16 cellular contexts compared by ENCODE assay signal in the genomic region with DNA sequence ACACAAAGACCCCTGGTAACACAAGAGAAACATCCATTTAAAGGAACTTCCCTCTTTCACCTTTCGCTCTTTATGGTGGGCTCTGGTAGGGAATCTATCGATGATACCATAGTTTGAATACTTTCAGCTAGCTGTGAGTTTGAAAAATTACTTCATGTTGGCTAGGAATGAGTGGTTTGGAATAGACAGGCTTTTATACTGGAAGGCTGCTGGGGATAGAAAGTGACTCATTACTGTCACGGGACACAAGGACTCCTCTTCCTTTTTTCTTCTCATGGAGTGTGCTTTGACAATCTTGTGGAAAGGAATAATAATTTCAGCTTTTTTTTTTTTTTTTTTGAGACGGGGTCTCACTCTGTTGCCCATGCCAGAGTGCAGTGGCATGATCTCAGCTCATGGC.
DNase-seq lines count a peak whose midpoint lies in the region; ATAC-seq and FAIRE-seq lines count a peak whose summit lies in the region.
"Had no signal": no experiment of that assay in that cellular context is flagged by ENCODE, and none has a peak within 500 bp of the region (broad histone marks: within the 10 kb centered on the region; RNA-seq: fewer than 3 reads in every experiment).

No MANE protein-coding gene starts in this region.

- no peak overlapping the region for H3K4me2 ChIP-seq in GM23248 (ENCODE audit: unreplicated experiment)

- peak overlapping the region; percentile 86 for H3K27ac ChIP-seq in GM23248
- no peak overlapping the region for H3K27ac ChIP-seq in effector memory CD4-positive, alpha-beta T cell (ENCODE audit: insufficient read depth, low read length, poor library complexity, severe bottlenecking)

- no peak overlapping the region for H3K4me3 ChIP-seq in GM23248
- H3K4me3 ChIP-seq in effector memory CD4-positive, alpha-beta T cell (ENCODE audit: insufficient read depth, low read depth, low read length, poor library complexity, severe bottlenecking), result no peak overlapping the region

- no peaks in the 10 kb centered on the region for H3K9me2 ChIP-seq in GM23248 (ENCODE audit: insufficient read depth)

- DNase-seq in A172 (ENCODE audit: low spot score) (peak; percentile 59), GM23248 (peak; percentile 88), amniotic epithelial cell (ENCODE audit: low read depth) (peak; percentile 39), left ventricle myocardium superior (no peak), NOMO-1 treated with DMSO at 0.1 percent for 48 hours (lab: John Stamatoyannopoulos, UW; ENCODE audit: unreplicated experiment) (no peak), RCC 7860 (ENCODE audit: low spot score) (no peak)
- no peak for DNase-seq in effector memory CD4-positive, alpha-beta T cell
- DNase-seq: activated CD4-positive, alpha-beta T cell treated with anti-CD3 and anti-CD28 coated beads for 36 hours; activated gamma-delta T cell treated with Interleukin-2 at 50 U/mL for 16 hours; islet precursor cell; NCI-H2107; NCI-H526; OCI-M1; stimulated activated CD4-positive, alpha-beta T cell treated with anti-CD3 and anti-CD28 coated beads, Interleukin-15, amount 100 ng/mL, for 24 hours had no signal

- no peak overlapping the region for H2AFZ ChIP-seq in GM23248

- H4K20me1 ChIP-seq in GM23248 (ENCODE audit: insufficient read depth), result no peaks in the 10 kb centered on the region

- ATAC-seq in left ventricle myocardium superior (peak; percentile 61), GM19351 (IDR thresholded peaks at IDR 0.05; ENCODE audit: unreplicated experiment) (no peak)
- ATAC-seq: activated CD4-positive, alpha-beta T cell treated with anti-CD3 and anti-CD28 coated beads for 36 hours had no signal

- peaks cover 71% of the 10 kb centered on the region for H3F3A ChIP-seq in GM23248 (ENCODE audit: insufficient read depth)

- no peak for FAIRE-seq in RCC 7860 (lab: Jason Lieb, UNC)
- FAIRE-seq: colon had no signal

- H3K36me3 ChIP-seq in GM23248 (ENCODE audit: low read depth), result no peaks in the 10 kb centered on the region; the same call in 1 of the 2 replicates
- no peaks in the 10 kb centered on the region for H3K36me3 ChIP-seq in effector memory CD4-positive, alpha-beta T cell (ENCODE audit: control insufficient read depth, insufficient read depth, low read length)

- peaks cover 72% of the 10 kb centered on the region for H3K4me1 ChIP-seq in GM23248 (ENCODE audit: insufficient read depth)
- H3K4me1 ChIP-seq in effector memory CD4-positive, alpha-beta T cell (ENCODE audit: control insufficient read depth, insufficient read depth, low read length, poor library complexity, severe bottlenecking), result no peaks in the 10 kb centered on the region

- peaks cover 49% of the 10 kb centered on the region for H3K79me2 ChIP-seq in GM23248 (ENCODE audit: insufficient read depth)

- in situ Hi-C loops in GM23248 (cut with MboI), result no loop called here

- intact Hi-C loops in left ventricle myocardium superior (cut with micrococcal nuclease), result no loop called here

- H3K27me3 ChIP-seq in GM23248 (replicated peaks; ENCODE audit: insufficient read depth), result no peaks in the 10 kb centered on the region
- H3K27me3 ChIP-seq in effector memory CD4-positive, alpha-beta T cell (replicated peaks; ENCODE audit: control insufficient read depth, insufficient read depth, low read length, poor library complexity, severe bottlenecking), result no peaks in the 10 kb centered on the region

- H3K9me3 ChIP-seq in GM23248 (ENCODE audit: low read depth), result no peaks in the 10 kb centered on the region
- no peaks in the 10 kb centered on the region for H3K9me3 ChIP-seq in effector memory CD4-positive, alpha-beta T cell (ENCODE audit: control insufficient read depth, low read length)

- WGBS in GM23248 (ENCODE audit: low coverage in 1 of 2, low lambda C conversion rate in 2 of 2, missing lambda C conversion rate in 2 of 2), 2 experiments, result 2 to 3% methylated on average over 4 of the region's 4 CpGs

- peak overlapping the region; percentile 30 for H3K9ac ChIP-seq in GM23248

Comparison
In these comparisons a context has a peak if more than half of its experiments do, and no peak if none do; other contexts are left out.
1. DNase-seq: peak in A172 (single experiment), GM23248 (single experiment) and amniotic epithelial cell (single experiment); none in left ventricle myocardium superior (single experiment), effector memory CD4-positive, alpha-beta T cell (0 of 3), NOMO-1 treated with DMSO at 0.1 percent for 48 hours (single experiment) and RCC 7860 (single experiment).